ENCODE assay signal across 9 cellular contexts in the genomic region with DNA sequence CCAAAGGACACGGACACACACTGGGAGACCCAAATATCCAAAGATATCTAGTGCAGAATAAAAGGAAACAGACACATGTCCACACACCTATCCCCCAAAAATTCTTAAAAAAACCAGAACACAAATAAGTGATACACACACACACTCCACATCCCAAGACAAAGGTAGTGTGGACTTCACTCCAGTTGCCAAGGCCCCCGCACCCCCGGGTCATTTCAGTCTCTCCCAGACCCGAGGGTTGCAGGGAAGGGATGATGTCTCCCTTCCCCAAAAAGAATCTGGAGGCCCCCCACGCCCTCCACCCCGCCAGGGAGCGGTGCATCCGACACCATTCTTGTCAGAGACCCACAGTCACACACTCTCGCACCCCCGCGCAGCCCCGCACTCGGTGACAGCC. TPM values are rescaled to one million over a fixed set of nuclear protein-coding genes. Genes with fewer than 3 reads are reported as not detected.
DNase-seq lines count a peak whose midpoint lies in the region; ATAC-seq, FAIRE-seq and TF ChIP-seq lines count a peak whose summit lies in the region.
"Had no signal": no experiment of that assay in that cellular context is flagged by ENCODE, and none has a peak within 500 bp of the region (broad histone marks: within the 10 kb centered on the region; RNA-seq: fewer than 3 reads in every experiment).

No MANE protein-coding gene starts in this region.

- no peaks in the 10 kb centered on the region for H3K9me1 ChIP-seq in keratinocyte (ENCODE audit: control insufficient read depth, extremely low read depth, insufficient read depth, low read length)

- H3K36me3 Mint-ChIP-seq in activated naive CD8-positive, alpha-beta T cell treated with anti-CD3 and anti-CD28 coated beads, Interleukin-2, amount 10 ng/mL, durations not matched to agents 7 days and 5 days: peaks cover 1% of the 10 kb centered on the region

- TF ChIP-seq CTCF in left ventricle myocardium inferior (IDR thresholded peaks at IDR 0.05; ENCODE audit: borderline replicate concordance) (no peak), keratinocyte (optimal IDR thresholded peaks at IDR 0.05 in 1 of 3, IDR thresholded peaks at IDR 0.05 in 1 of 3, conservative IDR thresholded peaks at IDR 0.05 in 1 of 3; ENCODE audit: extremely low read depth in 1 of 3, insufficient read depth in 2 of 3, low read length in 3 of 3) (no peak)

- FAIRE-seq in keratinocyte (lab: Jason Lieb, UNC): no peak

- intact Hi-C loops in left ventricle myocardium inferior (cut with micrococcal nuclease) (no loop called here), left cardiac atrium (cut with DNase I) (loop anchor here in 1 of 2 donors (10.0 kb wide), 1 partner anchor 79 kb away; no protein-coding TSS in a partner anchor)

- no peak overlapping the region for H3K27ac Mint-ChIP-seq in activated naive CD8-positive, alpha-beta T cell treated with anti-CD3 and anti-CD28 coated beads, Interleukin-2, amount 10 ng/mL, durations not matched to agents 7 days and 5 days

- H3K4me3 ChIP-seq in left ventricle myocardium inferior (peak overlapping the region; percentile 56), keratinocyte (ENCODE audit: control insufficient read depth in 2 of 3, extremely low read depth in 1 of 3, insufficient read depth in 2 of 3, low read depth in 1 of 3, low read length in 3 of 3) (peak overlapping the region; percentile 65 to 72 (median 71)), urinary bladder (ENCODE audit: low read depth, low read length) (peak overlapping the region; percentile 34)

- H3K4me3 Mint-ChIP-seq in activated naive CD8-positive, alpha-beta T cell treated with anti-CD3 and anti-CD28 coated beads, Interleukin-2, amount 10 ng/mL, durations not matched to agents 7 days and 5 days: peak overlapping the region; percentile 86

- peaks cover 98% of the 10 kb centered on the region for H3K27me3 ChIP-seq in left ventricle myocardium inferior (ENCODE audit: low read depth)
- no peaks in the 10 kb centered on the region for H3K27me3 ChIP-seq in keratinocyte (ENCODE audit: control insufficient read depth, extremely low read depth, insufficient read depth, low read length)

- H4K20me1 ChIP-seq in keratinocyte (ENCODE audit: control insufficient read depth, extremely low read depth, insufficient read depth, low read length): no peaks in the 10 kb centered on the region

- no peaks in the 10 kb centered on the region for H3K9me3 Mint-ChIP-seq in activated naive CD8-positive, alpha-beta T cell treated with anti-CD3 and anti-CD28 coated beads, Interleukin-2, amount 10 ng/mL, durations not matched to agents 7 days and 5 days

- POLR2A ChIA-PET in activated naive CD8-positive, alpha-beta T cell treated with anti-CD3 and anti-CD28 coated beads, Interleukin-2, amount 10 ng/mL, durations not matched to agents 7 days and 5 days (lab: Charles Lee): no interaction called here

- H3K9me3 ChIP-seq in left ventricle myocardium inferior (replicated peaks) (no peaks in the 10 kb centered on the region), keratinocyte (ENCODE audit: control insufficient read depth, low read depth, low read length) (no peaks in the 10 kb centered on the region)

- H3K36me3 ChIP-seq in left ventricle myocardium inferior: no peaks in the 10 kb centered on the region
- H3K36me3 ChIP-seq in keratinocyte (ENCODE audit: control insufficient read depth in 2 of 2, extremely low read depth in 1 of 2, insufficient read depth in 2 of 2, low read length in 2 of 2): no peaks in the 10 kb centered on the region
- no peaks in the 10 kb centered on the region for H3K36me3 ChIP-seq in urinary bladder (ENCODE audit: insufficient read depth)

- WGBS in urinary bladder: 11% methylated on average over 13 of the region's 13 CpGs

- H3K4me2 ChIP-seq in keratinocyte (ENCODE audit: control insufficient read depth, extremely low read depth, insufficient read depth, low read depth, low read length): peak overlapping the region; percentile 92

- peak overlapping the region; percentile 56 for H2AFZ ChIP-seq in keratinocyte (ENCODE audit: control insufficient read depth, low read length)

- dilution Hi-C loops in keratinocyte (cut with MboI; ENCODE audit: extremely low pct_ligation_motif_present, low sequenced_read_pairs): no loop called here

- H3K79me2 ChIP-seq in keratinocyte (ENCODE audit: control insufficient read depth, insufficient read depth, low read length): no peaks in the 10 kb centered on the region

- H3K4me1 Mint-ChIP-seq in activated naive CD8-positive, alpha-beta T cell treated with anti-CD3 and anti-CD28 coated beads, Interleukin-2, amount 10 ng/mL, durations not matched to agents 7 days and 5 days: peaks cover 14% of the 10 kb centered on the region

- H3K4me1 ChIP-seq in left ventricle myocardium inferior (peaks cover 20% of the 10 kb centered on the region), keratinocyte (ENCODE audit: control insufficient read depth, extremely low read depth, insufficient read depth, low read length) (peaks cover 22% of the 10 kb centered on the region), urinary bladder (ENCODE audit: insufficient read depth) (no peaks in the 10 kb centered on the region)

- no peak for DNase-seq in left ventricle myocardium inferior
- DNase-seq in left cardiac atrium: no peak
- no peak for DNase-seq in activated naive CD8-positive, alpha-beta T cell treated with anti-CD3 and anti-CD28 coated beads, Interleukin-2, amount 10 ng/mL, durations not matched to agents 7 days and 5 days
- no peak for DNase-seq in keratinocyte (ENCODE audit: low read depth, low spot score)
- DNase-seq in HPDE6-E6E7 (ENCODE audit: extremely low spot score): no peak

- H3K27me3 Mint-ChIP-seq in activated naive CD8-positive, alpha-beta T cell treated with anti-CD3 and anti-CD28 coated beads, Interleukin-2, amount 10 ng/mL, durations not matched to agents 7 days and 5 days: peaks cover 69% of the 10 kb centered on the region

- peak overlapping the region; percentile 61 for H3K9ac ChIP-seq in keratinocyte (ENCODE audit: control insufficient read depth, extremely low read depth, insufficient read depth, low read length)

- no peak overlapping the region for H3K27ac ChIP-seq in left ventricle myocardium inferior (replicated peaks)
- H3K27ac ChIP-seq in keratinocyte (ENCODE audit: control insufficient read depth, insufficient read depth, low read length): no peak overlapping the region
- no peak overlapping the region for H3K27ac ChIP-seq in urinary bladder (ENCODE audit: low read depth)

- ATAC-seq in left cardiac atrium: no peak
- no peak for ATAC-seq in activated naive CD8-positive, alpha-beta T cell treated with anti-CD3 and anti-CD28 coated beads, Interleukin-2, amount 10 ng/mL, durations not matched to agents 7 days and 5 days (ENCODE audit: low read depth)
- no peak for ATAC-seq in GM21423 (IDR thresholded peaks at IDR 0.05; ENCODE audit: unreplicated experiment)
- ATAC-seq in HG02678 (IDR thresholded peaks at IDR 0.05; ENCODE audit: unreplicated experiment): no peak

RNA-seq across cellular contexts. Expression of gene DPF1, which starts 0.4 kb away (rescaled TPM):
- total RNA-seq in left ventricle myocardium inferior (0.49 TPM), left cardiac atrium (under 1 TPM in 1 of 2 donors, not detected in 1; 0.26 TPM), urinary bladder (1.1 TPM)
- total RNA-seq in activated naive CD8-positive, alpha-beta T cell treated with anti-CD3 and anti-CD28 coated beads, Interleukin-2, amount 10 ng/mL, durations not matched to agents 7 days and 5 days: under 1 TPM; 0.14 to 0.31 TPM
- polyA plus RNA-seq in keratinocyte (1.5 to 1.9 TPM (median 1.8 TPM) in 3 replicates), urinary bladder (0.24 TPM)
- polyA plus RNA-seq in keratinocyte (2011; ENCODE audit: low read depth): 1.3 TPM
- polyA plus RNA-seq in keratinocyte (2011; cell fraction: cytosol; rRNA removed): 0.78 and 2.1 TPM in 2 replicates
- polyA plus RNA-seq in keratinocyte (2011; cell fraction: nucleus; rRNA removed): 3.4 and 3.5 TPM in 2 replicates
- polyA plus RNA-seq in keratinocyte (2012; ENCODE audit: low replicate concordance): 0.71 and 1.9 TPM in 2 replicates
- polyA minus RNA-seq in keratinocyte: 1.3 to 2.4 TPM (median 2.0 TPM) in 3 replicates
- 2.9 TPM for polyA minus RNA-seq in keratinocyte (2011; cell fraction: cytosol; rRNA and poly(A)+ RNA removed)
- 0.84 and 0.93 TPM in 2 replicates for polyA minus RNA-seq in keratinocyte (2011; cell fraction: nucleus; rRNA and poly(A)+ RNA removed)

RNA-seq across cellular contexts. Expression of gene PPP1R14A, which starts 32.6 kb away (rescaled TPM):
- total RNA-seq in left ventricle myocardium inferior (33.3 TPM), left cardiac atrium (10 to 100 TPM; 34.4 to 67.0 TPM), urinary bladder (5.9 TPM)
- not detected for total RNA-seq in activated naive CD8-positive, alpha-beta T cell treated with anti-CD3 and anti-CD28 coated beads, Interleukin-2, amount 10 ng/mL, durations not matched to agents 7 days and 5 days
- polyA plus RNA-seq in keratinocyte (2.6 to 3.1 TPM (median 2.7 TPM) in 3 replicates), urinary bladder (468 TPM)
- polyA plus RNA-seq in keratinocyte (2011; ENCODE audit: low read depth): 1.6 TPM
- 0.79 and 3.3 TPM in 2 replicates for polyA plus RNA-seq in keratinocyte (2011; cell fraction: cytosol; rRNA removed)
- polyA plus RNA-seq in keratinocyte (2011; cell fraction: nucleus; rRNA removed): 1.3 and 1.4 TPM in 2 replicates
- polyA plus RNA-seq in keratinocyte (2012; ENCODE audit: low replicate concordance): 0.75 and 5.7 TPM in 2 replicates
- 0.43 TPM in 1 of 3 replicates, not detected in the others for polyA minus RNA-seq in keratinocyte
- polyA minus RNA-seq in keratinocyte (2011; cell fraction: cytosol; rRNA and poly(A)+ RNA removed): 5.9 TPM
- polyA minus RNA-seq in keratinocyte (2011; cell fraction: nucleus; rRNA and poly(A)+ RNA removed): not detected in 2 replicates
- total RNA-seq: RPMI7951 had no signal

RNA-seq across cellular contexts. Expression of gene SPINT2, which starts 40.8 kb away (rescaled TPM):
- 6.8 TPM for total RNA-seq in left ventricle myocardium inferior
- 10 to 100 TPM in 1 of 2 donors, 1 to 10 TPM in 1; 8.6 to 13.6 TPM for total RNA-seq in left cardiac atrium
- total RNA-seq in activated naive CD8-positive, alpha-beta T cell treated with anti-CD3 and anti-CD28 coated beads, Interleukin-2, amount 10 ng/mL, durations not matched to agents 7 days and 5 days: 10 to 100 TPM; 50.3 to 60.9 TPM
- 362 to 472 TPM (median 363 TPM) in 3 replicates for polyA plus RNA-seq in keratinocyte
- polyA plus RNA-seq in keratinocyte (2011; ENCODE audit: low read depth): 293 TPM
- polyA plus RNA-seq in keratinocyte (2011; cell fraction: cytosol; rRNA removed): 250 and 352 TPM in 2 replicates
- polyA plus RNA-seq in keratinocyte (2011; cell fraction: nucleus; rRNA removed): 891 and 980 TPM in 2 replicates
- 601 and 646 TPM in 2 replicates for polyA plus RNA-seq in keratinocyte (2012; ENCODE audit: low replicate concordance)
- polyA minus RNA-seq in keratinocyte: 182 to 293 TPM (median 269 TPM) in 3 replicates
- polyA minus RNA-seq in keratinocyte (2011; cell fraction: cytosol; rRNA and poly(A)+ RNA removed): 465 TPM
- 290 and 325 TPM in 2 replicates for polyA minus RNA-seq in keratinocyte (2011; cell fraction: nucleus; rRNA and poly(A)+ RNA removed)
- total RNA-seq in urinary bladder: 52.0 TPM
- polyA plus RNA-seq in urinary bladder: 125 TPM
